Comparison of ENCODE assay signal across 8 cellular contexts in genomic region chr7:75738604-75738974, GRCh38. TPM values are rescaled to one million over a fixed set of nuclear protein-coding genes. Genes with fewer than 3 reads are reported as not detected.
DNase-seq lines count a peak whose midpoint lies in the region; ATAC-seq, FAIRE-seq and TF ChIP-seq lines count a peak whose summit lies in the region.

Gene HIP1, minus strand, starts transcription at chr7:75738941. Its CDS starts 21 bp downstream, at chr7:75738920.

- FAIRE-seq in GM12878 (lab: Jason Lieb, UNC), result no peak

- CTCF ChIA-PET in GM12878 (lab: Yijun Ruan, JAX), result interaction anchor here (1.8 kb wide), 1 partner anchor 24 kb away, joined by 7 read pairs; no protein-coding TSS in a partner anchor

- H3K36me3 ChIP-seq in DND-41 (ENCODE audit: insufficient read depth, low read length), result no peaks in the 10 kb centered on the region
- H3K36me3 ChIP-seq in GM12878 (ENCODE audit: control insufficient read depth in 2 of 2, insufficient read depth in 2 of 2, low read length in 1 of 2), result no peaks in the 10 kb centered on the region
- no peaks in the 10 kb centered on the region for H3K36me3 ChIP-seq in stomach smooth muscle (ENCODE audit: control insufficient read depth in 2 of 2, insufficient read depth in 2 of 2, low read length in 2 of 2)

- TF ChIP-seq POLR2A in GM12878 (IDR thresholded peaks at IDR 0.05; ENCODE audit: low read depth, low read length), result no peak; the same call in none of the 2 replicates

- peak within 1 kb of the TSS; percentile 97 for H2AFZ ChIP-seq in DND-41 (ENCODE audit: low read depth, low read length)
- peak within 1 kb of the TSS; percentile 87 for H2AFZ ChIP-seq in GM12878 (ENCODE audit: control insufficient read depth, low read depth, low read length)

- peak within 1 kb of the TSS; percentile 65 to 90 for H3K4me3 ChIP-seq in DND-41 (ENCODE audit: low read depth in 1 of 2, low read length in 2 of 2)
- peak within 1 kb of the TSS; percentile 99 for H3K4me3 ChIP-seq in GM12878
- H3K4me3 ChIP-seq in stomach smooth muscle (ENCODE audit: low read length in 2 of 2), result peak within 1 kb of the TSS; percentile 92 to 94

- TF ChIP-seq RAD21 in GM12878 (IDR thresholded peaks at IDR 0.05; ENCODE audit: insufficient read depth, low read depth, low read length), result no peak

- H3K27me3 ChIP-seq in DND-41 (ENCODE audit: insufficient read depth, low read length, poor library complexity) (peaks cover 5% of the 10 kb centered on the region), GM12878 (replicated peaks in 1 of 2; ENCODE audit: control insufficient read depth in 2 of 2, insufficient read depth in 2 of 2, low read length in 1 of 2) (no peaks in the 10 kb centered on the region), layer of hippocampus (ENCODE audit: control insufficient read depth, insufficient read depth, low read length) (no peaks in the 10 kb centered on the region), stomach smooth muscle (ENCODE audit: control insufficient read depth in 1 of 2, insufficient read depth in 2 of 2, low read length in 2 of 2) (no peaks in the 10 kb centered on the region)

- DNase-seq in DND-41 (no peak), GM12878 (ENCODE audit: low read depth, low spot score) (no peak), NCI-H2171 (lab: John Stamatoyannopoulos, UW) (no peak), KG1 (lab: John Stamatoyannopoulos, UW) (no peak)

- RAD21 ChIA-PET in GM12878 (lab: Charles Lee; ENCODE audit: unreplicated experiment), result interaction anchor here (1.9 to 2.7 kb wide), 3 partner anchors 11 to 24 kb away, joined by 6 to 10 read pairs (median 8); no protein-coding TSS in a partner anchor

- H3K9me3 ChIP-seq in DND-41 (ENCODE audit: insufficient read depth, low read length, severe bottlenecking) (no peaks in the 10 kb centered on the region), GM12878 (replicated peaks; ENCODE audit: control insufficient read depth, insufficient read depth, low read length) (no peaks in the 10 kb centered on the region), stomach smooth muscle (ENCODE audit: control insufficient read depth in 2 of 2, low read length in 2 of 2) (no peaks in the 10 kb centered on the region)

- TF ChIP-seq CTCF in DND-41 (IDR thresholded peaks at IDR 0.05; ENCODE audit: borderline replicate concordance, extremely low read depth, low read length, poor library complexity, severe bottlenecking) (no peak), GM12878 (IDR thresholded peaks at IDR 0.05 in 2 of 3, conservative IDR thresholded peaks at IDR 0.05 in 1 of 3; ENCODE audit: control insufficient read depth in 2 of 3, extremely low read depth in 1 of 3, insufficient read depth in 1 of 3, low read depth in 3 of 3, low read length in 3 of 3) (no peak)

- WGBS in GM12878 (ENCODE audit: insufficient coverage, insufficient replicate concordance, low lambda C conversion rate, missing lambda C conversion rate), result under 1% methylated on average over 23 of the region's 30 CpGs

- H3K9ac ChIP-seq in DND-41 (ENCODE audit: low read depth, low read length), result peak within 1 kb of the TSS; percentile 67
- H3K9ac ChIP-seq in GM12878 (ENCODE audit: control insufficient read depth, insufficient read depth, low read length), result peak within 1 kb of the TSS; percentile 63
- peak within 1 kb of the TSS; percentile 85 for H3K9ac ChIP-seq in stomach smooth muscle (ENCODE audit: low read length in 2 of 2)

- in situ Hi-C loops in GM12878 (cut with MboI), result no loop called here

- POLR2A ChIA-PET in GM12878 (lab: Charles Lee), result no interaction called here

- H3K4me1 ChIP-seq in DND-41 (ENCODE audit: insufficient read depth, low read length) (peaks cover 22% of the 10 kb centered on the region), GM12878 (ENCODE audit: control insufficient read depth, insufficient read depth, low read length) (peaks cover 18% of the 10 kb centered on the region), stomach smooth muscle (ENCODE audit: control insufficient read depth, insufficient read depth, low read length) (peaks cover 19% of the 10 kb centered on the region)

- SMC1A ChIA-PET in GM12878 (lab: Charles Lee; ENCODE audit: uncharacterized antibody, unreplicated experiment), result no interaction called here

- no peak for TF ChIP-seq EP300 in GM12878 (IDR thresholded peaks at IDR 0.05; ENCODE audit: borderline replicate concordance in 1 of 2, control insufficient read depth in 1 of 2, low read depth in 2 of 2, low read length in 2 of 2)

- H4K20me1 ChIP-seq in DND-41 (ENCODE audit: insufficient read depth, low read length), result no peaks in the 10 kb centered on the region
- H4K20me1 ChIP-seq in GM12878 (ENCODE audit: control insufficient read depth, insufficient read depth), result no peaks in the 10 kb centered on the region

- no peaks in the 10 kb centered on the region for H3K79me2 ChIP-seq in DND-41 (ENCODE audit: insufficient read depth, low read length)
- no peaks in the 10 kb centered on the region for H3K79me2 ChIP-seq in GM12878 (ENCODE audit: control insufficient read depth, insufficient read depth, low read length)

- intact Hi-C loops in GM12878 (cut with micrococcal nuclease; ENCODE audit: unreplicated experiment), result no loop called here

- H3K4me2 ChIP-seq in DND-41 (ENCODE audit: insufficient read depth, low read length) (peak within 1 kb of the TSS; percentile 89), GM12878 (ENCODE audit: control insufficient read depth, insufficient read depth) (peak within 1 kb of the TSS; percentile 92)

- BruUV-seq in GM12878 (replicated peaks; lab: Mats Ljungman, UMichigan), result no TSS peak

- no peak; the same call in 2 of the 3 replicates for ATAC-seq in DND-41 (ENCODE audit: insufficient read depth, low read depth)
- peak; percentile 7 for ATAC-seq in HG03064 (IDR thresholded peaks at IDR 0.05; ENCODE audit: low read depth, unreplicated experiment)
- peak; percentile 6 for ATAC-seq in GM12878
- no peak for ATAC-seq in HG03521 (IDR thresholded peaks at IDR 0.05; ENCODE audit: unreplicated experiment)

- peak within 1 kb of the TSS; percentile 60 for H3K27ac ChIP-seq in DND-41 (ENCODE audit: low read length)
- peak within 1 kb of the TSS; percentile 71 for H3K27ac ChIP-seq in GM12878 (ENCODE audit: control insufficient read depth, insufficient read depth)
- H3K27ac ChIP-seq in layer of hippocampus (ENCODE audit: low read depth, low read length), result peak within 1 kb of the TSS; percentile 82
- peak within 1 kb of the TSS; percentile 46 for H3K27ac ChIP-seq in stomach smooth muscle (ENCODE audit: low read length)

TF ChIP-seq in GM12878, 131 proteins besides CTCF, POLR2A, EP300 and RAD21 (continues in another document):
- TF ChIP-seq GATAD2B (conservative IDR thresholded peaks at IDR 0.05; ENCODE audit: low read depth), result peak; percentile 54; the same call in 1 of the 2 replicates
- TF ChIP-seq YY1 (IDR thresholded peaks at IDR 0.05; ENCODE audit: low read depth, low read length), result 0 out of 2 replicates have a peak, but pooled peaks have one; percentile 10
- no peak for TF ChIP-seq ZBTB4 (CRISPR knock-in tag; IDR thresholded peaks at IDR 0.05)
- TF ChIP-seq MXI1 (IDR thresholded peaks at IDR 0.05; ENCODE audit: low read depth, low read length), result no peak
- TF ChIP-seq TARDBP (IDR thresholded peaks at IDR 0.05; ENCODE audit: borderline replicate concordance), result no peak
- no peak for TF ChIP-seq RCOR1 (conservative IDR thresholded peaks at IDR 0.05; ENCODE audit: low read depth, low read length)

RNA-seq across cellular contexts. Expression of gene HIP1, which starts in this region (rescaled TPM):
- total RNA-seq in GM12878 (2013; cell fraction: nucleolus; rRNA removed), result 7.2 and 8.1 TPM in 2 replicates
- total RNA-seq in GM12878 (2014; rRNA removed) (4.0 and 5.0 TPM in 2 replicates), GM12878 (2014; rRNA removed; fragmentation: Illumina TruSeq; extraction: Trizol) (3.9 and 4.2 TPM in 2 replicates), GM12878 (2021) (6.6 and 9.7 TPM in 2 replicates)
- 0.84 TPM for polyA plus RNA-seq in GM12878 (2011; ENCODE audit: low read depth)
- polyA plus RNA-seq in GM12878 (2011; rRNA removed) (1.8 and 2.5 TPM in 2 replicates), GM12878 (2014; fragmentation: Illumina TruSeq; extraction: Trizol) (5.1 and 6.0 TPM in 2 replicates), GM12878 (2014; fragmentation: Nextera tagmentation; extraction: Ambion mirVana) (1 to 10 TPM; 1.2 to 1.5 TPM), GM12878 (2014; rRNA removed) (4.7 and 6.0 TPM in 2 replicates), GM12878 (2016; fragmentation: Nextera tagmentation; extraction: Ambion mirVana) (1 to 10 TPM; 1.2 to 2.4 TPM)
- polyA plus RNA-seq in GM12878 (2011; cell fraction: cytosol; rRNA removed), result 2.4 and 3.0 TPM in 2 replicates
- polyA plus RNA-seq in GM12878 (2011; cell fraction: nucleus; rRNA removed), result 1.5 and 1.9 TPM in 2 replicates
- 1.7 and 2.3 TPM in 2 replicates for polyA plus RNA-seq in GM12878 (2012)
- polyA minus RNA-seq in GM12878 (2011; rRNA and poly(A)+ RNA removed), result 5.0 and 5.9 TPM in 2 replicates
- 1.7 and 2.5 TPM in 2 replicates for polyA minus RNA-seq in GM12878 (2011; cell fraction: cytosol; rRNA and poly(A)+ RNA removed)
- 2.2 and 3.9 TPM in 2 replicates for polyA minus RNA-seq in GM12878 (2011; cell fraction: nucleus; rRNA and poly(A)+ RNA removed)

Comparison
In these comparisons a context has a peak if more than half of its experiments do, and no peak if none do; other contexts are left out.
1. ATAC-seq: peak in HG03064 (single experiment) and GM12878 (single experiment); none in DND-41 (single experiment) and HG03521 (single experiment).
2. Peak in every context shown above with its lines, with median percentiles within 50 percentile points of each other: H3K27ac ChIP-seq, H3K4me3 ChIP-seq and H3K9ac ChIP-seq.